Comparison of ENCODE assay signal across 2 cellular contexts in the genomic region with DNA sequence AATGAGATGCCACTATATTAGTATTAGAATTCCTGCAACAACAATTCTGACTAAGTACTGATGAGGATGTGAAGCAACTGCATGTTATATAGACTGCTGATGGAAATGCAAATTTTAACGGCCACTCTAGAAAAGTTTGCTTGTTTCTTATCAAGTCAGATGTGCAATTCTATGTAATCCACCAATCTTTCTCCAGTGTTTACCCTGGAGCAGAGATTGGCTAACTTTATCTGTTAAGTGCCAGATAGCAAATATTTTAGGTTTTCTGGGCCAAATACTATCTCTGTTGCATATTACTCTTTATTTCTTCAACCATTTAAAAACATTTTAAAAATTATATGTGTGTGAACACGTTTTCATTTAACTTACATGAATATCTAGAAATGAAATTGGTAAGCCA.
TF ChIP-seq lines count a peak whose summit lies in the region.

No MANE protein-coding gene starts in this region.

TF ChIP-seq in liver, 16 proteins besides CTCF, POLR2A, EP300 and RAD21 (continued from another document):
- TF ChIP-seq REST (IDR thresholded peaks at IDR 0.05) = no peak

TF ChIP-seq in HepG2, 621 proteins besides CTCF, POLR2A, EP300 and RAD21:
- TF ChIP-seq ZBTB37 (CRISPR knock-in tag; IDR thresholded peaks at IDR 0.05) (no peak), ATF2 (CRISPR knock-in tag; IDR thresholded peaks at IDR 0.05) (no peak), SP4 (CRISPR knock-in tag; IDR thresholded peaks at IDR 0.05) (no peak), ZNF367 (CRISPR knock-in tag; IDR thresholded peaks at IDR 0.05; ENCODE audit: borderline replicate concordance) (no peak), NR1H2 (CRISPR knock-in tag; IDR thresholded peaks at IDR 0.05; ENCODE audit: borderline replicate concordance, low read depth) (no peak), HIVEP1 (CRISPR knock-in tag; IDR thresholded peaks at IDR 0.05) (no peak), NFRKB (IDR thresholded peaks at IDR 0.05) (no peak), ZMAT3 (CRISPR knock-in tag; conservative IDR thresholded peaks at IDR 0.05) (no peak), NR2F6 (IDR thresholded peaks at IDR 0.05) (no peak), NR2F6 (CRISPR knock-in tag; IDR thresholded peaks at IDR 0.05) (no peak), PREB (CRISPR knock-in tag; IDR thresholded peaks at IDR 0.05) (no peak), CHCHD3 (CRISPR knock-in tag; IDR thresholded peaks at IDR 0.05) (no peak), ZNF761 (CRISPR knock-in tag; conservative IDR thresholded peaks at IDR 0.05) (no peak)
- TF ChIP-seq, protein P1, sequence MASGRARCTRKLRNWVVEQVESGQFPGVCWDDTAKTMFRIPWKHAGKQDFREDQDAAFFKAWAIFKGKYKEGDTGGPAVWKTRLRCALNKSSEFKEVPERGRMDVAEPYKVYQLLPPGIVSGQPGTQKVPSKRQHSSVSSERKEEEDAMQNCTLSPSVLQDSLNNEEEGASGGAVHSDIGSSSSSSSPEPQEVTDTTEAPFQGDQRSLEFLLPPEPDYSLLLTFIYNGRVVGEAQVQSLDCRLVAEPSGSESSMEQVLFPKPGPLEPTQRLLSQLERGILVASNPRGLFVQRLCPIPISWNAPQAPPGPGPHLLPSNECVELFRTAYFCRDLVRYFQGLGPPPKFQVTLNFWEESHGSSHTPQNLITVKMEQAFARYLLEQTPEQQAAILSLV (CRISPR knock-in tag; IDR thresholded peaks at IDR 0.05; ENCODE audit: borderline replicate concordance) = no peak
